1 cellular context compared by ENCODE assay signal in genomic region chr20:32763202-32763999, GRCh38.
TF ChIP-seq lines count a peak whose summit lies in the region.

No MANE protein-coding gene starts in this region.

TF ChIP-seq in liver, 16 proteins besides CTCF, POLR2A, EP300 and RAD21 (continued from another document):
- TF ChIP-seq GABPA (IDR thresholded peaks at IDR 0.05 in 1 of 2, conservative IDR thresholded peaks at IDR 0.05 in 1 of 2): no peak
TF ChIP-seq in liver: peak in this region for 0.
